Comparison of ENCODE assay signal across 1 cellular context in the genomic region with DNA sequence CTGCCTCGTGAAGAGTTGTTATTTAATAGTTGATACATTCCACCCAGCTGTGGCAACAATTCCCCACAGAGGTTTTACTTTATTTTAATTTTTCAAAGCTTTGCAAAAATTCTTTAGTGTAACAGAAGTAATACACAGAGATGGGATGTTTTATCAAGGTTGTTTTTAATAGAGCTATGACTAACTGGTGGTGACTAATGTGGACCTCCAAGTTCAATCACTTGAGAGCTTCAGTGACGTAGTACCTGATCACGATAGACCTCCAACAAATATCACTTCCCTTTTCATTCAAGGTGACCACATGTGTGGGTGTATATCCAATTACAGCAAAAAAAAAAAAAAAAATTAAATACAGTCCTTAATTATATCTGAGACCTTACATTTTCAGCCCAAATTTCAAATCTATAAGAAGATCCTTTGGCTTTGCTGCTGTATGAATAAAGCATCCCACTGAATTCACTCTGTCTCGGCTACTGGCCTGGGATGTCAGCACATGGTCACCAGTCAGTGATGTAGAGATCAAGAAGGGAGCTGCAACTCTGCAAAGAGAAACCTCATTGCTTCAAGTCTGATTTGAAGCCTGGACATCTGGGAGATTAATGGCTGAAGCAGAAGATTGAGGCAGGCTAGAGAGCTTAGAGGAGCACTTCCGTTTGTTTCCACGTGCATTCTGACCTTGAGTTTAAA.
TF ChIP-seq lines count a peak whose summit lies in the region.

No MANE protein-coding gene starts in this region.

TF ChIP-seq in K562, 482 proteins besides CTCF, POLR2A, EP300 and RAD21 (continued from another document):
- TF ChIP-seq, protein P1, sequence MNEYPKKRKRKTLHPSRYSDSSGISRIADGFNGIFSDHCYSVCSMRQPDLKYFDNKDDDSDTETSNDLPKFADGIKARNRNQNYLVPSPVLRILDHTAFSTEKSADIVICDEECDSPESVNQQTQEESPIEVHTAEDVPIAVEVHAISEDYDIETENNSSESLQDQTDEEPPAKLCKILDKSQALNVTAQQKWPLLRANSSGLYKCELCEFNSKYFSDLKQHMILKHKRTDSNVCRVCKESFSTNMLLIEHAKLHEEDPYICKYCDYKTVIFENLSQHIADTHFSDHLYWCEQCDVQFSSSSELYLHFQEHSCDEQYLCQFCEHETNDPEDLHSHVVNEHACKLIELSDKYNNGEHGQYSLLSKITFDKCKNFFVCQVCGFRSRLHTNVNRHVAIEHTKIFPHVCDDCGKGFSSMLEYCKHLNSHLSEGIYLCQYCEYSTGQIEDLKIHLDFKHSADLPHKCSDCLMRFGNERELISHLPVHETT (CRISPR knock-in tag; conservative IDR thresholded peaks at IDR 0.05 in 1 of 2, IDR thresholded peaks at IDR 0.05 in 1 of 2), result no peak
- TF ChIP-seq ZNF354B (CRISPR knock-in tag; IDR thresholded peaks at IDR 0.05) (no peak), ZFX (CRISPR knock-in tag; IDR thresholded peaks at IDR 0.05) (no peak), PHF20 (IDR thresholded peaks at IDR 0.05; ENCODE audit: partially characterized antibody) (no peak), SMARCE1 (IDR thresholded peaks at IDR 0.05) (no peak)
- TF ChIP-seq, protein P2, sequence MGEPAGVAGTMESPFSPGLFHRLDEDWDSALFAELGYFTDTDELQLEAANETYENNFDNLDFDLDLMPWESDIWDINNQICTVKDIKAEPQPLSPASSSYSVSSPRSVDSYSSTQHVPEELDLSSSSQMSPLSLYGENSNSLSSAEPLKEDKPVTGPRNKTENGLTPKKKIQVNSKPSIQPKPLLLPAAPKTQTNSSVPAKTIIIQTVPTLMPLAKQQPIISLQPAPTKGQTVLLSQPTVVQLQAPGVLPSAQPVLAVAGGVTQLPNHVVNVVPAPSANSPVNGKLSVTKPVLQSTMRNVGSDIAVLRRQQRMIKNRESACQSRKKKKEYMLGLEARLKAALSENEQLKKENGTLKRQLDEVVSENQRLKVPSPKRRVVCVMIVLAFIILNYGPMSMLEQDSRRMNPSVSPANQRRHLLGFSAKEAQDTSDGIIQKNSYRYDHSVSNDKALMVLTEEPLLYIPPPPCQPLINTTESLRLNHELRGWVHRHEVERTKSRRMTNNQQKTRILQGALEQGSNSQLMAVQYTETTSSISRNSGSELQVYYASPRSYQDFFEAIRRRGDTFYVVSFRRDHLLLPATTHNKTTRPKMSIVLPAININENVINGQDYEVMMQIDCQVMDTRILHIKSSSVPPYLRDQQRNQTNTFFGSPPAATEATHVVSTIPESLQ (CRISPR knock-in tag; IDR thresholded peaks at IDR 0.05), result no peak
- TF ChIP-seq, protein P3, sequence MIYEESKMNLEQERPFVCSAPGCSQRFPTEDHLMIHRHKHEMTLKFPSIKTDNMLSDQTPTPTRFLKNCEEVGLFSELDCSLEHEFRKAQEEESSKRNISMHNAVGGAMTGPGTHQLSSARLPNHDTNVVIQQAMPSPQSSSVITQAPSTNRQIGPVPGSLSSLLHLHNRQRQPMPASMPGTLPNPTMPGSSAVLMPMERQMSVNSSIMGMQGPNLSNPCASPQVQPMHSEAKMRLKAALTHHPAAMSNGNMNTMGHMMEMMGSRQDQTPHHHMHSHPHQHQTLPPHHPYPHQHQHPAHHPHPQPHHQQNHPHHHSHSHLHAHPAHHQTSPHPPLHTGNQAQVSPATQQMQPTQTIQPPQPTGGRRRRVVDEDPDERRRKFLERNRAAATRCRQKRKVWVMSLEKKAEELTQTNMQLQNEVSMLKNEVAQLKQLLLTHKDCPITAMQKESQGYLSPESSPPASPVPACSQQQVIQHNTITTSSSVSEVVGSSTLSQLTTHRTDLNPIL (CRISPR knock-in tag; IDR thresholded peaks at IDR 0.05), result no peak
- TF ChIP-seq, protein P4, sequence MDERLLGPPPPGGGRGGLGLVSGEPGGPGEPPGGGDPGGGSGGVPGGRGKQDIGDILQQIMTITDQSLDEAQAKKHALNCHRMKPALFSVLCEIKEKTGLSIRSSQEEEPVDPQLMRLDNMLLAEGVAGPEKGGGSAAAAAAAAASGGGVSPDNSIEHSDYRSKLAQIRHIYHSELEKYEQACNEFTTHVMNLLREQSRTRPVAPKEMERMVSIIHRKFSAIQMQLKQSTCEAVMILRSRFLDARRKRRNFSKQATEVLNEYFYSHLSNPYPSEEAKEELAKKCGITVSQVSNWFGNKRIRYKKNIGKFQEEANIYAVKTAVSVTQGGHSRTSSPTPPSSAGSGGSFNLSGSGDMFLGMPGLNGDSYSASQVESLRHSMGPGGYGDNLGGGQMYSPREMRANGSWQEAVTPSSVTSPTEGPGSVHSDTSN (CRISPR knock-in tag; IDR thresholded peaks at IDR 0.05; ENCODE audit: low read depth), result no peak
- TF ChIP-seq, protein P4 (tag; conservative IDR thresholded peaks at IDR 0.05; ENCODE audit: low read depth), result 0 out of 2 replicates have a peak, but pooled peaks have one; percentile 14
